In the genomic region with DNA sequence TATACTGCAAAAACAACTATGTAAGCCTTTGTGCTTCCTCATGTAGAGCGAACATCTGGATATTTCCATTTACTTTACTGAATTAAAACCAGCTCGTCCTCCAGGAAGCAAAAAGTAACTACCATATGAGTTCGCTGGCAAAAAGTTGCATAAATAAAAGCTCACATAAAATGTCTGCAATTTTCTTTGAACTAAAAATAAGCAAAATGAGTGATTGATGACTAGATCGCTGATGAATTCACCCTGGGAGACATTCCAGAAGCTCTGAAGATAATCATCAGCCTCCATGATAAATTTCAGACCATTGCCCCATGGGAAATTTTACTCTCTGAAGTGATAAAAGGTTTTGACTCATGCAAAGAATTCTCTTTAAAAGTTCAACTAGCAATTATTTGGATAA, we compare ENCODE assay signal across 14 cellular contexts.
DNase-seq lines count a peak whose midpoint lies in the region; ATAC-seq and TF ChIP-seq lines count a peak whose summit lies in the region.
"Had no signal": no experiment of that assay in that cellular context is flagged by ENCODE, and none has a peak within 500 bp of the region (broad histone marks: within the 10 kb centered on the region; RNA-seq: fewer than 3 reads in every experiment).

No MANE protein-coding gene starts in this region.

- no peaks in the 10 kb centered on the region for H3K9me3 Mint-ChIP-seq in MCF 10A (ENCODE audit: unreplicated experiment)
- H3K9me3 Mint-ChIP-seq in stimulated activated memory B cell treated with anti-CD40 and anti-IgM and Interleukin-4, amounts not matched to agents 10 μg/mL and 1 μg/mL and 100 μg/mL, for 72 hours, result no peaks in the 10 kb centered on the region
- H3K9me3 Mint-ChIP-seq: activated T-helper 17 cell treated with anti-CD3 and anti-CD28 coated beads, Interleukin-2, amount 50 U/mL, for 72 hours; naive thymus-derived CD8-positive, alpha-beta T cell had no signal

- no peak for TF ChIP-seq EP300 in ovary (IDR thresholded peaks at IDR 0.05)

- POLR2A ChIA-PET in MCF 10A (lab: Yijun Ruan, JAX), result no interaction called here

- H3K27me3 ChIP-seq in breast epithelium (no peaks in the 10 kb centered on the region), ovary (no peaks in the 10 kb centered on the region)
- H3K27me3 ChIP-seq: tibial nerve had no signal

- H3K4me1 ChIP-seq in breast epithelium (no peaks in the 10 kb centered on the region), ovary (ENCODE audit: insufficient read depth) (peaks cover 2% of the 10 kb centered on the region)
- H3K4me1 ChIP-seq: tibial nerve had no signal

- no peaks in the 10 kb centered on the region for H3K36me3 ChIP-seq in breast epithelium
- no peaks in the 10 kb centered on the region for H3K36me3 ChIP-seq in ovary
- H3K36me3 ChIP-seq: tibial nerve had no signal

- TF ChIP-seq POLR2A in breast epithelium (IDR thresholded peaks at IDR 0.05) (no peak), ovary (IDR thresholded peaks at IDR 0.05) (no peak)

- no peak for ATAC-seq in stimulated activated memory B cell treated with anti-CD40 and anti-IgM and Interleukin-4, amounts not matched to agents 10 μg/mL and 1 μg/mL and 100 μg/mL, for 72 hours
- no peak for ATAC-seq in HG02610 (IDR thresholded peaks at IDR 0.05; ENCODE audit: unreplicated experiment)
- ATAC-seq: activated T-helper 17 cell treated with anti-CD3 and anti-CD28 coated beads, Interleukin-2, amount 50 U/mL, for 72 hours; naive thymus-derived CD8-positive, alpha-beta T cell had no signal

- H3K4me3 ChIP-seq in breast epithelium (no peak overlapping the region), ovary (no peak overlapping the region)
- H3K4me3 ChIP-seq: tibial nerve had no signal

- intact Hi-C loops in MCF 10A (cut with micrococcal nuclease), result no loop called here
- intact Hi-C loops in breast epithelium (cut with DNase I; ENCODE audit: low total_unique reads), result no loop called here
- intact Hi-C loops in ovary (cut with DNase I), result loop anchor here in 1 of 4 donors (10.0 kb wide), 1 partner anchor 1776 kb away; no protein-coding TSS in a partner anchor

- H3K9me3 ChIP-seq in breast epithelium (no peaks in the 10 kb centered on the region), ovary (no peaks in the 10 kb centered on the region)
- H3K9me3 ChIP-seq: tibial nerve had no signal

- CTCF ChIA-PET in MCF 10A (lab: Yijun Ruan, JAX), result interaction anchor here (0.6 kb wide), 1 partner anchor 390 kb away, joined by 3 read pairs; no protein-coding TSS in a partner anchor

- H3K27me3 Mint-ChIP-seq in MCF 10A (ENCODE audit: insufficient read depth, unreplicated experiment), result peaks cover 11% of the 10 kb centered on the region
- H3K27me3 Mint-ChIP-seq in stimulated activated memory B cell treated with anti-CD40 and anti-IgM and Interleukin-4, amounts not matched to agents 10 μg/mL and 1 μg/mL and 100 μg/mL, for 72 hours, result peaks cover 42% of the 10 kb centered on the region

- no peak for TF ChIP-seq CTCF in MCF 10A (IDR thresholded peaks at IDR 0.05; ENCODE audit: unreplicated experiment)
- TF ChIP-seq CTCF in breast epithelium (IDR thresholded peaks at IDR 0.05), result no peak
- TF ChIP-seq CTCF in ovary (IDR thresholded peaks at IDR 0.05), result no peak

- BruUV-seq in MCF 10A (replicated peaks; lab: Mats Ljungman, UMichigan), result no TSS peak

- H3K27ac Mint-ChIP-seq in MCF 10A (ENCODE audit: low read depth, unreplicated experiment), result no peak overlapping the region
- no peak overlapping the region for H3K27ac Mint-ChIP-seq in stimulated activated memory B cell treated with anti-CD40 and anti-IgM and Interleukin-4, amounts not matched to agents 10 μg/mL and 1 μg/mL and 100 μg/mL, for 72 hours
- H3K27ac Mint-ChIP-seq: activated T-helper 17 cell treated with anti-CD3 and anti-CD28 coated beads, Interleukin-2, amount 50 U/mL, for 72 hours; naive thymus-derived CD8-positive, alpha-beta T cell had no signal

- no peak overlapping the region for H3K4me3 Mint-ChIP-seq in MCF 10A (ENCODE audit: unreplicated experiment)
- no peak overlapping the region for H3K4me3 Mint-ChIP-seq in stimulated activated memory B cell treated with anti-CD40 and anti-IgM and Interleukin-4, amounts not matched to agents 10 μg/mL and 1 μg/mL and 100 μg/mL, for 72 hours
- H3K4me3 Mint-ChIP-seq: activated T-helper 17 cell treated with anti-CD3 and anti-CD28 coated beads, Interleukin-2, amount 50 U/mL, for 72 hours; naive thymus-derived CD8-positive, alpha-beta T cell had no signal

- peaks cover 5% of the 10 kb centered on the region for H3K4me1 Mint-ChIP-seq in MCF 10A (ENCODE audit: insufficient read depth, unreplicated experiment)
- H3K4me1 Mint-ChIP-seq in stimulated activated memory B cell treated with anti-CD40 and anti-IgM and Interleukin-4, amounts not matched to agents 10 μg/mL and 1 μg/mL and 100 μg/mL, for 72 hours, result no peaks in the 10 kb centered on the region
- H3K4me1 Mint-ChIP-seq: activated T-helper 17 cell treated with anti-CD3 and anti-CD28 coated beads, Interleukin-2, amount 50 U/mL, for 72 hours; naive thymus-derived CD8-positive, alpha-beta T cell had no signal

- H3K27ac ChIP-seq in breast epithelium (no peak overlapping the region), ovary (no peak overlapping the region)
- H3K27ac ChIP-seq: 22Rv1, tibial nerve had no signal

- WGBS in ovary, 3 donors, result 41 to 57% (median 55%) methylated on average over 4 of the region's 4 CpGs

- DNase-seq in MCF 10A (ENCODE audit: unreplicated experiment), result peak; percentile 14
- DNase-seq in breast epithelium (ENCODE audit: low spot score in 2 of 2), result no peak
- peak; percentile 47 for DNase-seq in amniotic stem cell (lab: John Stamatoyannopoulos, UW)
- peak; percentile 63 for DNase-seq in glomerular visceral epithelial cell (ENCODE audit: extremely low spot score)
- DNase-seq in UCSD-AML1 (lab: John Stamatoyannopoulos, UW; ENCODE audit: unreplicated experiment), result no peak
- DNase-seq in ovary, result no peak
- DNase-seq: activated CD4-positive, alpha-beta T cell treated with anti-CD3 and anti-CD28 coated beads, Interleukin-2, amount 50 U/mL, for 1 hour; naive thymus-derived CD8-positive, alpha-beta T cell; small intestine had no signal

- H3K36me3 Mint-ChIP-seq in MCF 10A (ENCODE audit: insufficient read depth, unreplicated experiment), result no peaks in the 10 kb centered on the region
- H3K36me3 Mint-ChIP-seq in stimulated activated memory B cell treated with anti-CD40 and anti-IgM and Interleukin-4, amounts not matched to agents 10 μg/mL and 1 μg/mL and 100 μg/mL, for 72 hours, result no peaks in the 10 kb centered on the region
- H3K36me3 Mint-ChIP-seq: naive thymus-derived CD8-positive, alpha-beta T cell had no signal

Comparison
In these comparisons a context has a peak if more than half of its experiments do, and no peak if none do; other contexts are left out.
1. DNase-seq: peak in MCF 10A (single experiment), amniotic stem cell (single experiment) and glomerular visceral epithelial cell (single experiment); none in breast epithelium (0 of 2), UCSD-AML1 (single experiment) and ovary (0 of 5).